In the genomic region with DNA sequence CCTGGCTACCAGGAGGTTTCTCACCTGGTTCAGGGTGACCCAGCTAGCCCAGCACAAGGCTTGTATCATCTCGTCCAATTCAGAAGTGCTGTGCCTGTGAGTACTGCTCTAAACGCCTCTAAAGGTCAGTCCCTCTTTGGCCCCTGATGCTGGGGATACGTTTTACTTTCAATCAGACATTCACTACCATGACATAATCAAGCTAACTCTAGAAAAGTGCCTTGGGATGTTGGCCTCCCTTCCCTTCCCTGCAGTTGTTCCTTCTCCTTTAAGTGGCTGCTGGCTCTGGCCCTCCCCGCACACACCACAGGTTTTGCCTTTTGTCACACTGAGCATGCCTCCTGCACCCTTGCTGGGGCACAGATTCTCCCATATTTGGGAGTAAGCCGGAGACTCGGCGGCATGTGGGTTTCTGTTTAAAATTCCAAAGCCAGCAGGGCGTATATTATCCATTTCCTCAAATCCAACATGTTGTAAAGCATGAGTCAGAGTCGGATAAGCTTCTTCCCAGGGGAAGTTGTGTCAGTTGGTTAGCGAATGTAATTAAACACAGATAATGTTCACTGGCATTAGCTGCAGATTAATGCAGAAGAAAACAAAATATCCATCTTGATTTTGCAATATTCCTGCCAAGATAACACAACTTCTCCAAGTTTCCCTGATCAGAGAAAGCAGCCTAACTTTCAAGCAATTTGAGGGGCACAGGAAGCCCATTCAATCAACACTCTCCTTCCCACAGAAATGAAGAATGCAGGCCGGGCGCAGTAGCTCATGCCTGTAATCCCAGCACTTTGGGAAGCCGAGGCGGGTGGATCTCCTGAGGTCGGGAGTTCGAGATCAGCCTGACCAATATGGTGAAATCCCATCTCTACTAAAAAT, we compare ENCODE assay signal across 8 cellular contexts. TPM values are rescaled to one million over a fixed set of nuclear protein-coding genes. Genes with fewer than 3 reads are reported as not detected.
DNase-seq lines count a peak whose midpoint lies in the region; ATAC-seq and TF ChIP-seq lines count a peak whose summit lies in the region.

No MANE protein-coding gene starts in this region.

- H3K18ac ChIP-seq in trophoblast cell (ENCODE audit: low read length), result peak overlapping the region; percentile 46

- peak; percentile 100 for DNase-seq in HT1080 (ENCODE audit: low read depth)
- peak; percentile 87 for DNase-seq in Right ventricle myocardium superior
- peak; percentile 88 to 92 for DNase-seq in trophoblast cell
- no peak for DNase-seq in NCI-H2029 (lab: John Stamatoyannopoulos, UW)

- TF ChIP-seq CTCF in WI38 (IDR thresholded peaks at IDR 0.05; ENCODE audit: low read depth, low read length), result no peak

- WGBS in trophoblast cell (ENCODE audit: extremely low coverage, insufficient coverage, insufficient read length), result no CpG with 5 or more reads among the region's 16 CpGs

- H3K14ac ChIP-seq in trophoblast cell (ENCODE audit: low read length), result peak overlapping the region; percentile 46

- intact Hi-C loops in Right ventricle myocardium superior (cut with DNase I), result no loop called here

- H4K8ac ChIP-seq in trophoblast cell (ENCODE audit: low read depth, low read length), result peak overlapping the region; percentile 59

- H3K4ac ChIP-seq in trophoblast cell (ENCODE audit: low read depth, low read length), result peak overlapping the region; percentile 1

- H3K4me3 ChIP-seq in WI38 (ENCODE audit: low read depth, low read length), result peak overlapping the region; percentile 11; the same call in 1 of the 2 replicates
- no peak overlapping the region for H3K4me3 ChIP-seq in trophoblast cell (ENCODE audit: low read depth, low read length)

- H3K4me2 ChIP-seq in trophoblast cell (ENCODE audit: low read length), result peak overlapping the region; percentile 32

- peak overlapping the region; percentile 0 for H4K12ac ChIP-seq in trophoblast cell (ENCODE audit: low read depth, low read length)

- H3K4me1 ChIP-seq in trophoblast cell (ENCODE audit: control insufficient read depth in 1 of 2, insufficient read depth in 2 of 2, low read length in 2 of 2), result peaks cover 10 to 12% of the 10 kb centered on the region in 2 experiments

- H4K91ac ChIP-seq in trophoblast cell (ENCODE audit: low read depth, low read length), result peak overlapping the region; percentile 71

- H3K36me3 ChIP-seq in trophoblast cell (ENCODE audit: control insufficient read depth in 1 of 2, insufficient read depth in 2 of 2, low read length in 2 of 2), result no peaks in the 10 kb centered on the region

- H3K23ac ChIP-seq in trophoblast cell (ENCODE audit: low read length), result no peak overlapping the region

- no peaks in the 10 kb centered on the region for H3K27me3 ChIP-seq in trophoblast cell (ENCODE audit: insufficient read depth, low read length)

- H3K9ac ChIP-seq in trophoblast cell (ENCODE audit: low read length), result no peak overlapping the region

- no peaks in the 10 kb centered on the region for H3K79me2 ChIP-seq in trophoblast cell (ENCODE audit: control insufficient read depth, insufficient read depth, low read length, poor library complexity)

- H3K79me1 ChIP-seq in trophoblast cell (ENCODE audit: low read length), result peaks cover 23% of the 10 kb centered on the region

- no peaks in the 10 kb centered on the region for H3K9me3 ChIP-seq in trophoblast cell (ENCODE audit: insufficient read depth, low read depth, low read length)

- peak overlapping the region; percentile 69 for H2BK12ac ChIP-seq in trophoblast cell (ENCODE audit: low read length)

- peak overlapping the region; percentile 1 for H2AFZ ChIP-seq in trophoblast cell (ENCODE audit: insufficient read depth, low read length, poor library complexity)

- ATAC-seq in Right ventricle myocardium superior (ENCODE audit: poor library complexity) (peak; percentile 90), HG02981 (IDR thresholded peaks at IDR 0.05; ENCODE audit: unreplicated experiment) (no peak), GM18867 (IDR thresholded peaks at IDR 0.05; ENCODE audit: unreplicated experiment) (no peak), HG02798 (IDR thresholded peaks at IDR 0.05; ENCODE audit: poor library complexity, unreplicated experiment) (no peak)

- peak overlapping the region; percentile 64 for H2AK5ac ChIP-seq in trophoblast cell (ENCODE audit: low read length)

- H3K27ac ChIP-seq in trophoblast cell (ENCODE audit: low read depth, low read length), result peak overlapping the region; percentile 87

- H2BK120ac ChIP-seq in trophoblast cell (ENCODE audit: insufficient read depth, low read length, poor library complexity), result peak overlapping the region; percentile 85

- H2BK5ac ChIP-seq in trophoblast cell (ENCODE audit: low read depth, low read length, poor library complexity), result peak overlapping the region; percentile 73

RNA-seq across cellular contexts. Expression of gene VCL, which starts 31.8 kb away (rescaled TPM):
- total RNA-seq in HT1080 (2014; rRNA removed; shearing (Covaris generic)), result 125 and 138 TPM in 2 replicates
- 58.6 and 83.0 TPM in 2 replicates for polyA plus RNA-seq in HT1080 (2015; cell fraction: cytosol; rRNA removed)
- polyA plus RNA-seq in HT1080 (2015; cell fraction: nucleus; rRNA removed), result 589 and 629 TPM in 2 replicates
- 194 TPM for total RNA-seq in Right ventricle myocardium superior
- polyA plus RNA-seq in trophoblast cell (2013), result 100 and 103 TPM in 2 replicates

RNA-seq across cellular contexts. Expression of gene PLAU, which starts 55.2 kb away (rescaled TPM):
- 504 and 552 TPM in 2 replicates for total RNA-seq in HT1080 (2014; rRNA removed; shearing (Covaris generic))
- polyA plus RNA-seq in HT1080 (2015; cell fraction: cytosol; rRNA removed), result 1,046 and 1,097 TPM in 2 replicates
- 1,577 and 1,656 TPM in 2 replicates for polyA plus RNA-seq in HT1080 (2015; cell fraction: nucleus; rRNA removed)
- total RNA-seq in Right ventricle myocardium superior, result 7.5 TPM
- polyA plus RNA-seq in trophoblast cell (2013), result 5.6 and 6.2 TPM in 2 replicates

Comparison
In these comparisons a context has a peak if more than half of its experiments do, and no peak if none do; other contexts are left out.
1. RNA of gene PLAU, which starts 55.2 kb away (total RNA-seq): 504 to 552 TPM in HT1080; 7.5 TPM in Right ventricle myocardium superior (single experiment); every median in the first group is over 10 times any median in the second.